18 cellular contexts compared by ENCODE assay signal in the genomic region with DNA sequence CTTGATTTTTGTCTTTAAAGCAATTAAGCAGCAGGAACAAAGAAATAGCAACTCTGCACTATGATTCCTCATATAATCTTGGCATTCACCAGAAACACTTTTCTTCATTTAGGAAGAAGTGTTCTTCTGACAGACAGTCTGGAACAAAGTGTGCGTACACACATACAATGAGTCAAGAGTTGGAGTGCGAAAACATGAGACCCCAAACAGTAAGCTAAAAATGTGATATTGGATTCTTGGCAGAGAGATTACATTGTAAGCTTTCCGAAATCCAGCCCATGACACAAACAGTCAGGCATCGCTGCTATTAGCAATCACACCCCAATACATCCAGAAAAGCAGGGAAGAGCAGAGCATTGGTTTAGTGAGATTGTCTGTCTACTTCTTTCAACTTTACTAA.
"Had no signal": no experiment of that assay in that cellular context is flagged by ENCODE, and none has a peak within 500 bp of the region (broad histone marks: within the 10 kb centered on the region; RNA-seq: fewer than 3 reads in every experiment).

No MANE protein-coding gene starts in this region.

- H3K27ac ChIP-seq: colonic mucosa, heart right ventricle, left lung, lower lobe of right lung, neural progenitor cell, ovary, suprapubic skin, thyroid gland had no signal

- H3K4me3 ChIP-seq: colonic mucosa, heart right ventricle, left lung, lower lobe of right lung, neural progenitor cell, ovary, smooth muscle cell, suprapubic skin, thyroid gland had no signal

- H3K36me3 ChIP-seq: colonic mucosa, heart right ventricle, left lung, lower lobe of right lung, neural progenitor cell, ovary, suprapubic skin, thyroid gland had no signal

- H3K9ac ChIP-seq: neural progenitor cell had no signal

- H3K9me3 ChIP-seq: colonic mucosa, left lung, lower lobe of right lung, ovary, suprapubic skin, thyroid gland had no signal

- H3K27me3 ChIP-seq: colonic mucosa, heart right ventricle, left lung, neural progenitor cell, ovary, suprapubic skin, thyroid gland had no signal

- H2AFZ ChIP-seq: neural progenitor cell had no signal

- ATAC-seq: heart right ventricle; left lung; lower lobe of right lung; natural killer cell treated with Interleukin-12 subunit alpha and Interleukin-12 subunit beta and Interleukin-15 and Interleukin-18, amount 100 ng/mL, for 72 hours; right cardiac atrium had no signal

- H3K4me1 ChIP-seq: colonic mucosa, heart right ventricle, left lung, lower lobe of right lung, neural progenitor cell, suprapubic skin had no signal

- H3K4me2 ChIP-seq: neural progenitor cell, smooth muscle cell had no signal

- DNase-seq: colonic mucosa; effector CD4-positive, alpha-beta T cell; endodermal cell; erythroblast; foreskin melanocyte; heart right ventricle; left lung; lower lobe of right lung; nucleus accumbens; ovary; right cardiac atrium; stimulated activated CD4-positive, alpha-beta T cell treated with anti-CD3 and anti-CD28 coated beads, Interleukin-2, amount 100 ng/mL, for 48 hours; stimulated activated naive CD4-positive, alpha-beta T cell treated with Interleukin-2 at 50 U/mL for 16 hours; thyroid gland had no signal
